14 cellular contexts compared by ENCODE assay signal in the genomic region with DNA sequence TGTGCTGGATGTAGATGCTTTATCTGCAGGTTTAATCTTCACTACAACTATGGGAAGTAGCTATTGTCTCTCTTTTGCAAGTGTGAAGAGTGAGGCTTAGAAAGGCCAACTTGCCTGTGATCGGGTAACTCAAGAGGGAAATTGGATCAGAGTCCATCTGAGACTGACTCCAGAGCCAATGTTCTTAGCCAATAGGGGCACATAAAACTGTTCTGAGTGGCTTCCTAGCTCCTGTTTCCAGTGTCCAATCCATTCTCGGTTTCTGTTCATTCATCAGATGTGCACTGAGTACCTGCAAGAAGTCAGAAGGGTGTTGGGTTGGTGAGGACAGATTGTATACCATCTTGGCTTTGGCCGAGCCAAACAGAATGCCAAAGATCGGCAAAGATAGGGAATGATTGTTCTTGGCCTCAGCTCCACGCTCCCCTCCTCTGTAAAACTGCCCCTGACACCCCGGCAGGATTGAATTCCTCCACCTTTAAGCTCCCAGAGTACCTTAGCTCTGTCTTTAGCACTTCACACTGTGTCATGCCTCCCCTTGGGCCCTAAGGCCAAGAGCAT.
A peak's percentile ranks its signal among the peaks of the same experiment; 100 is the strongest.
DNase-seq lines count a peak whose midpoint lies in the region; ATAC-seq and TF ChIP-seq lines count a peak whose summit lies in the region.
"Had no signal": no experiment of that assay in that cellular context is flagged by ENCODE, and none has a peak within 500 bp of the region (broad histone marks: within the 10 kb centered on the region; RNA-seq: fewer than 3 reads in every experiment).

No MANE protein-coding gene starts in this region.

- no peaks in the 10 kb centered on the region for H4K20me1 ChIP-seq in BLaER1

- peaks cover 1% of the 10 kb centered on the region; the same call in 1 of the 2 replicates for H3K27me3 Mint-ChIP-seq in HFFc6 (ENCODE audit: insufficient read depth)
- H3K27me3 Mint-ChIP-seq: activated CD4-positive, alpha-beta T cell treated with anti-CD3 and anti-CD28 coated beads, Interleukin-2, amount 10 ng/mL, durations not matched to agents 7 days and 5 days had no signal

- no peak overlapping the region for H2BK15ac ChIP-seq in neuronal stem cell (ENCODE audit: low read length)

- H3K79me1 ChIP-seq in neuronal stem cell (ENCODE audit: low read depth, low read length), result peaks cover 5% of the 10 kb centered on the region

- no peak for TF ChIP-seq CTCF in HFFc6 (IDR thresholded peaks at IDR 0.05)
- no peak for TF ChIP-seq CTCF in body of pancreas (IDR thresholded peaks at IDR 0.05)

- H3K4me2 ChIP-seq in BLaER1 (peak overlapping the region; percentile 81), neuronal stem cell (ENCODE audit: insufficient read depth, low read length, poor library complexity, severe bottlenecking) (no peak overlapping the region)

- H3K27ac Mint-ChIP-seq in HFFc6, result peak overlapping the region; percentile 74

- intact Hi-C loops in body of pancreas (cut with DNase I), result no loop called here

- H4K91ac ChIP-seq in neuronal stem cell (ENCODE audit: low read depth, low read length, poor library complexity), result no peak overlapping the region

- H2BK120ac ChIP-seq in neuronal stem cell (ENCODE audit: low read depth, low read length), result no peak overlapping the region

- H3K18ac ChIP-seq in neuronal stem cell (ENCODE audit: low read length), result peak overlapping the region; percentile 42

- H3K14ac ChIP-seq in neuronal stem cell (ENCODE audit: low read length), result no peak overlapping the region

- H3K4me1 ChIP-seq in BLaER1, result peaks cover 19% of the 10 kb centered on the region
- peaks cover 11 to 15% of the 10 kb centered on the region in 2 donors for H3K4me1 ChIP-seq in neuronal stem cell (ENCODE audit: control insufficient read depth in 2 of 2, insufficient read depth in 1 of 2, low read depth in 1 of 2, low read length in 2 of 2)
- no peaks in the 10 kb centered on the region for H3K4me1 ChIP-seq in body of pancreas
- H3K4me1 ChIP-seq: parathyroid adenoma had no signal

- H4K8ac ChIP-seq in neuronal stem cell (ENCODE audit: low read depth, low read length), result no peak overlapping the region

- no peak overlapping the region for H2BK12ac ChIP-seq in neuronal stem cell (ENCODE audit: low read length)

- H3K9ac ChIP-seq in BLaER1 (no peak overlapping the region), neuronal stem cell (ENCODE audit: low read depth, low read length, poor library complexity) (no peak overlapping the region)
- H3K9ac ChIP-seq: parathyroid adenoma had no signal

- no peaks in the 10 kb centered on the region; the same call in 1 of the 2 replicates for H3K9me3 Mint-ChIP-seq in HFFc6

- H3K27me3 ChIP-seq in BLaER1 (no peaks in the 10 kb centered on the region), neuronal stem cell (ENCODE audit: control insufficient read depth in 3 of 3, insufficient read depth in 3 of 3, low read depth in 1 of 3, low read length in 3 of 3) (no peaks in the 10 kb centered on the region), body of pancreas (no peaks in the 10 kb centered on the region)
- H3K27me3 ChIP-seq: gastroesophageal sphincter had no signal

- DNase-seq in HFFc6 (no peak), cerebellar cortex (ENCODE audit: low spot score) (peak; percentile 37), neuronal stem cell (ENCODE audit: low spot score) (no peak), NCI-H1048 (lab: John Stamatoyannopoulos, UW) (no peak), body of pancreas (no peak)
- DNase-seq: activated CD4-positive, alpha-beta T cell treated with anti-CD3 and anti-CD28 coated beads, Interleukin-2, amount 10 ng/mL, durations not matched to agents 7 days and 5 days; cortex of kidney; DMS153; mesendoderm had no signal

- WGBS in neuronal stem cell (ENCODE audit: extremely low coverage in 2 of 2, insufficient read length in 2 of 2, insufficient replicate concordance in 1 of 2), 2 donors, result no CpG with 5 or more reads among the region's 6 CpGs
- WGBS in body of pancreas, 2 donors, result 87 to 90% methylated on average over 6 of the region's 6 CpGs

- no peak overlapping the region for H2AFZ ChIP-seq in neuronal stem cell (ENCODE audit: low read length)
- H2AFZ ChIP-seq: parathyroid adenoma had no signal

- peaks cover 26% of the 10 kb centered on the region for H3K36me3 Mint-ChIP-seq in HFFc6 (ENCODE audit: low read depth)

- H3K23ac ChIP-seq in neuronal stem cell (ENCODE audit: low read depth, low read length, poor library complexity), result no peak overlapping the region

- no peak overlapping the region; the same call in 1 of the 2 replicates for H3K4me3 Mint-ChIP-seq in HFFc6
- H3K4me3 Mint-ChIP-seq: activated CD4-positive, alpha-beta T cell treated with anti-CD3 and anti-CD28 coated beads, Interleukin-2, amount 10 ng/mL, durations not matched to agents 7 days and 5 days had no signal

- no peak overlapping the region for H2BK5ac ChIP-seq in neuronal stem cell (ENCODE audit: low read length)

- no peak overlapping the region for H3K27ac ChIP-seq in BLaER1
- H3K27ac ChIP-seq in neuronal stem cell (replicated peaks; ENCODE audit: low read length), result no peak overlapping the region
- H3K27ac ChIP-seq in body of pancreas, result peak overlapping the region in 2 of 4 donors; percentile 6 to 64
- H3K27ac ChIP-seq: parathyroid adenoma, RWPE1 had no signal

- H3K36me3 ChIP-seq in BLaER1, result 0 out of 2 replicates have a peak, but pooled peaks cover 2% of the 10 kb centered on the region
- H3K36me3 ChIP-seq in neuronal stem cell (replicated peaks in 1 of 2; ENCODE audit: control insufficient read depth in 2 of 2, insufficient read depth in 2 of 2, low read length in 2 of 2), result no peaks in the 10 kb centered on the region
- H3K36me3 ChIP-seq in body of pancreas (replicated peaks in 1 of 2; ENCODE audit: insufficient read depth in 1 of 2, low read depth in 2 of 2), result no peaks in the 10 kb centered on the region
- H3K36me3 ChIP-seq: gastroesophageal sphincter had no signal

- no peak for TF ChIP-seq POLR2A in body of pancreas (IDR thresholded peaks at IDR 0.05)

- H2AK5ac ChIP-seq in neuronal stem cell (ENCODE audit: low read depth, low read length), result no peak overlapping the region

- H3K4ac ChIP-seq in neuronal stem cell (ENCODE audit: low read length), result no peak overlapping the region

- peaks cover 40% of the 10 kb centered on the region for H3K4me1 Mint-ChIP-seq in HFFc6 (ENCODE audit: low read depth)

- H3K9me3 ChIP-seq in BLaER1 (peaks cover 10% of the 10 kb centered on the region; the same call in 1 of the 2 replicates), neuronal stem cell (replicated peaks in 1 of 2; ENCODE audit: control insufficient read depth in 2 of 2, insufficient read depth in 1 of 2, low read depth in 1 of 2, low read length in 2 of 2) (no peaks in the 10 kb centered on the region), body of pancreas (no peaks in the 10 kb centered on the region)
- H3K9me3 ChIP-seq: gastroesophageal sphincter had no signal

- ATAC-seq in body of pancreas, result no peak
- no peak for ATAC-seq in HG03442 (IDR thresholded peaks at IDR 0.05; ENCODE audit: unreplicated experiment)

- H3K4me3 ChIP-seq in BLaER1 (no peak overlapping the region), neuronal stem cell (ENCODE audit: low read length in 2 of 2) (no peak overlapping the region), body of pancreas (no peak overlapping the region)
- H3K4me3 ChIP-seq: gastroesophageal sphincter had no signal
